In genomic region chr11:62885137-62885536, GRCh38 we compare ENCODE assay signal across 1 cellular context.
TF ChIP-seq lines count a peak whose summit lies in the region.

No MANE protein-coding gene starts in this region.

TF ChIP-seq in IMR-90, 13 proteins besides CTCF, POLR2A, EP300 and RAD21:
- TF ChIP-seq MAZ (IDR thresholded peaks at IDR 0.05; ENCODE audit: borderline replicate concordance, low read depth, low read length) (no peak), BHLHE40 (IDR thresholded peaks at IDR 0.05; ENCODE audit: low read depth, low read length) (no peak), SMC3 (IDR thresholded peaks at IDR 0.05; ENCODE audit: low read depth, low read length) (no peak), RCOR1 (IDR thresholded peaks at IDR 0.05; ENCODE audit: insufficient replicate concordance, low read length) (no peak), MXI1 (IDR thresholded peaks at IDR 0.05; ENCODE audit: borderline replicate concordance, low read depth, low read length) (no peak), NFE2L2 (IDR thresholded peaks at IDR 0.05; ENCODE audit: low read depth, low read length) (no peak), CEBPB (IDR thresholded peaks at IDR 0.05; ENCODE audit: low read depth, low read length) (no peak), MAFK (IDR thresholded peaks at IDR 0.05; ENCODE audit: low read depth, low read length) (no peak), CHD1 (IDR thresholded peaks at IDR 0.05; ENCODE audit: low read depth, low read length) (no peak), FOS (IDR thresholded peaks at IDR 0.05; ENCODE audit: low read depth, low read length) (no peak), RFX5 (IDR thresholded peaks at IDR 0.05; ENCODE audit: low read depth, low read length) (no peak)
- TF ChIP-seq, protein P1, sequence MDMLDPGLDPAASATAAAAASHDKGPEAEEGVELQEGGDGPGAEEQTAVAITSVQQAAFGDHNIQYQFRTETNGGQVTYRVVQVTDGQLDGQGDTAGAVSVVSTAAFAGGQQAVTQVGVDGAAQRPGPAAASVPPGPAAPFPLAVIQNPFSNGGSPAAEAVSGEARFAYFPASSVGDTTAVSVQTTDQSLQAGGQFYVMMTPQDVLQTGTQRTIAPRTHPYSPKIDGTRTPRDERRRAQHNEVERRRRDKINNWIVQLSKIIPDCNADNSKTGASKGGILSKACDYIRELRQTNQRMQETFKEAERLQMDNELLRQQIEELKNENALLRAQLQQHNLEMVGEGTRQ (IDR thresholded peaks at IDR 0.05; ENCODE audit: low read depth, low read length) = no peak
- TF ChIP-seq, protein P2, sequence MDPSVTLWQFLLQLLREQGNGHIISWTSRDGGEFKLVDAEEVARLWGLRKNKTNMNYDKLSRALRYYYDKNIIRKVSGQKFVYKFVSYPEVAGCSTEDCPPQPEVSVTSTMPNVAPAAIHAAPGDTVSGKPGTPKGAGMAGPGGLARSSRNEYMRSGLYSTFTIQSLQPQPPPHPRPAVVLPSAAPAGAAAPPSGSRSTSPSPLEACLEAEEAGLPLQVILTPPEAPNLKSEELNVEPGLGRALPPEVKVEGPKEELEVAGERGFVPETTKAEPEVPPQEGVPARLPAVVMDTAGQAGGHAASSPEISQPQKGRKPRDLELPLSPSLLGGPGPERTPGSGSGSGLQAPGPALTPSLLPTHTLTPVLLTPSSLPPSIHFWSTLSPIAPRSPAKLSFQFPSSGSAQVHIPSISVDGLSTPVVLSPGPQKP (IDR thresholded peaks at IDR 0.05; ENCODE audit: borderline replicate concordance, low read depth, low read length) = no peak
